In the genomic region with DNA sequence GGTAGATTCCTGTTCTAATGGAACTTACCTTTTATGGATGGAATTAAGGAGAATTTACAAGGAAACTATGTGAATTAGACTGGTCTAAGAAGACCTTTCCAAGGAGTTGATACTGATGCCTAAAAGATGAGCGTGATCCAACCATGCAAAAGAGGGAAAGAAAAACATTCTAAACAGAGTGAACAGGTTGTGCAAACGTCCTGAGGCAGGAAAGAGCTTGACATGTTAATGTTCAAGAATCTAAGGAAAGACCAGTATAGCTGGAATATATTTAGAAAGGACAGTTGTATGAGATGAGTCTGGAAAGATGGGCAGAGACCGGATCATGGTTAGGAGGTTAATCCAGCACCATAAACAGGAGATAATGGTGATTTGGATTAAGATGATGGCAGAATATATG, we compare ENCODE assay signal across 14 cellular contexts. TPM values are rescaled to one million over a fixed set of nuclear protein-coding genes. Genes with fewer than 3 reads are reported as not detected.
DNase-seq lines count a peak whose midpoint lies in the region; ATAC-seq, FAIRE-seq and TF ChIP-seq lines count a peak whose summit lies in the region.
"Had no signal": no experiment of that assay in that cellular context is flagged by ENCODE, and none has a peak within 500 bp of the region (broad histone marks: within the 10 kb centered on the region; RNA-seq: fewer than 3 reads in every experiment).

No MANE protein-coding gene starts in this region.

- no peak for TF ChIP-seq POLR2A in adrenal gland (IDR thresholded peaks at IDR 0.05)

- peaks cover 9% of the 10 kb centered on the region for H3K36me3 Mint-ChIP-seq in stimulated activated naive CD8-positive, alpha-beta T cell treated with anti-CD3 and anti-CD28 coated beads, Interleukin-15, Interleukin-2, amounts not matched to agents 100 ng/mL and 50 ng/mL, for 24 hours (ENCODE audit: low read depth)

- H3K9me3 Mint-ChIP-seq in stimulated activated naive CD8-positive, alpha-beta T cell treated with anti-CD3 and anti-CD28 coated beads, Interleukin-15, Interleukin-2, amounts not matched to agents 100 ng/mL and 50 ng/mL, for 24 hours = no peaks in the 10 kb centered on the region

- H3K9me3 ChIP-seq in SK-N-MC (ENCODE audit: low read depth, low read length) (no peaks in the 10 kb centered on the region), iPS-15b (ENCODE audit: control insufficient read depth, insufficient read depth, low read length) (no peaks in the 10 kb centered on the region), adrenal gland (replicated peaks in 1 of 3) (no peaks in the 10 kb centered on the region)

- no peaks in the 10 kb centered on the region for H3K27me3 ChIP-seq in iPS-15b (ENCODE audit: control insufficient read depth, insufficient read depth, low read length)
- H3K27me3 ChIP-seq in adrenal gland = no peaks in the 10 kb centered on the region

- peaks cover 13% of the 10 kb centered on the region for H3K4me1 ChIP-seq in iPS-15b (ENCODE audit: control insufficient read depth, insufficient read depth, low read length)
- peaks cover 9 to 20% of the 10 kb centered on the region in 2 donors for H3K4me1 ChIP-seq in adrenal gland (replicated peaks in 1 of 2)

- H3K27me3 Mint-ChIP-seq in stimulated activated naive CD8-positive, alpha-beta T cell treated with anti-CD3 and anti-CD28 coated beads, Interleukin-15, Interleukin-2, amounts not matched to agents 100 ng/mL and 50 ng/mL, for 24 hours = no peaks in the 10 kb centered on the region

- H3K36me3 ChIP-seq in SK-N-MC (ENCODE audit: insufficient read depth, low read length) = no peaks in the 10 kb centered on the region
- no peaks in the 10 kb centered on the region for H3K36me3 ChIP-seq in iPS-15b (ENCODE audit: control insufficient read depth, insufficient read depth, low read length)
- H3K36me3 ChIP-seq in adrenal gland (replicated peaks in 1 of 2) = no peaks in the 10 kb centered on the region

- H3K9ac ChIP-seq in SK-N-MC (ENCODE audit: insufficient read length) (peak overlapping the region; percentile 75), iPS-15b (ENCODE audit: low read depth, low read length) (no peak overlapping the region)

- intact Hi-C loops in adrenal gland (cut with DNase I) = loop anchor here (10.0 kb wide), 3 partner anchors 172 to 352 kb away; a partner anchor contains a TSS

- H3K27ac ChIP-seq in SK-N-MC (no peak overlapping the region), adrenal gland (no peak overlapping the region)
- H3K27ac ChIP-seq: coronary artery had no signal

- H3K4me3 Mint-ChIP-seq in stimulated activated naive CD8-positive, alpha-beta T cell treated with anti-CD3 and anti-CD28 coated beads, Interleukin-15, Interleukin-2, amounts not matched to agents 100 ng/mL and 50 ng/mL, for 24 hours = peak overlapping the region; percentile 97

- H3K4me3 ChIP-seq in SK-N-MC (peak overlapping the region; percentile 86), iPS-15b (ENCODE audit: low read depth, low read length) (peak overlapping the region; percentile 96), adrenal gland (no peak overlapping the region)
- H3K4me3 ChIP-seq: coronary artery had no signal

- no peak for ATAC-seq in stimulated activated naive CD8-positive, alpha-beta T cell treated with anti-CD3 and anti-CD28 coated beads, Interleukin-15, Interleukin-2, amounts not matched to agents 100 U/mL and 50 U/mL, for 24 hours

- 68 to 73% (median 72%) methylated on average over 3 of the region's 3 CpGs for WGBS in adrenal gland, 4 donors

- H3K27ac Mint-ChIP-seq in stimulated activated naive CD8-positive, alpha-beta T cell treated with anti-CD3 and anti-CD28 coated beads, Interleukin-15, Interleukin-2, amounts not matched to agents 100 ng/mL and 50 ng/mL, for 24 hours = peak overlapping the region; percentile 91

- TF ChIP-seq CTCF in adrenal gland (IDR thresholded peaks at IDR 0.05) = no peak

- DNase-seq in stimulated activated naive CD8-positive, alpha-beta T cell treated with anti-CD3 and anti-CD28 coated beads, Interleukin-15, Interleukin-2, amounts not matched to agents 100 U/mL and 50 U/mL, for 24 hours = no peak
- DNase-seq in SK-N-MC (ENCODE audit: low read depth, low spot score) (no peak), NCI-H524 (lab: John Stamatoyannopoulos, UW) (no peak), frontal cortex (ENCODE audit: low spot score in 2 of 2) (no peak), cortex of kidney (lab: John Stamatoyannopoulos, UW) (no peak), adrenal gland (no peak)
- DNase-seq: activated gamma-delta T cell treated with Interleukin-2 at 50 U/mL for 16 hours, NCI-H1092, NCI-H510A, nucleus accumbens, Right ventricle myocardium superior had no signal

- FAIRE-seq in frontal cortex (lab: Jason Lieb, UNC) = no peak

- peaks cover 71% of the 10 kb centered on the region for H3K4me1 Mint-ChIP-seq in stimulated activated naive CD8-positive, alpha-beta T cell treated with anti-CD3 and anti-CD28 coated beads, Interleukin-15, Interleukin-2, amounts not matched to agents 100 ng/mL and 50 ng/mL, for 24 hours (ENCODE audit: low read depth)

RNA-seq across cellular contexts. Expression of a gene that starts 1.3 kb away (rescaled TPM):
- total RNA-seq in frontal cortex = 1.6 TPM
- 1 to 10 TPM in 4 of 8 donors, under 1 TPM in 4; 0.17 to 1.1 (median 0.83) TPM for total RNA-seq in adrenal gland
- 1 to 10 TPM in 1 of 3 donors, under 1 TPM in 2; 0.27 to 1.4 (median 0.48) TPM for polyA plus RNA-seq in adrenal gland

RNA-seq across cellular contexts. Expression of a gene that starts 2.6 kb away (rescaled TPM):
- 28.1 TPM for total RNA-seq in frontal cortex
- total RNA-seq in adrenal gland = 100 to 1,000 TPM in 7 of 8 donors, 10 to 100 TPM in 1; 79.9 to 169 (median 136) TPM
- 100 to 1,000 TPM in 1 of 3 donors, 10 to 100 TPM in 2; 29.9 to 196 (median 37.9) TPM for polyA plus RNA-seq in adrenal gland

Comparison
In these comparisons a context has a peak if more than half of its experiments do, and no peak if none do; other contexts are left out.
1. H3K4me3 ChIP-seq: peak in SK-N-MC (single experiment) and iPS-15b (single experiment); none in adrenal gland (0 of 4).